In the genomic region with DNA sequence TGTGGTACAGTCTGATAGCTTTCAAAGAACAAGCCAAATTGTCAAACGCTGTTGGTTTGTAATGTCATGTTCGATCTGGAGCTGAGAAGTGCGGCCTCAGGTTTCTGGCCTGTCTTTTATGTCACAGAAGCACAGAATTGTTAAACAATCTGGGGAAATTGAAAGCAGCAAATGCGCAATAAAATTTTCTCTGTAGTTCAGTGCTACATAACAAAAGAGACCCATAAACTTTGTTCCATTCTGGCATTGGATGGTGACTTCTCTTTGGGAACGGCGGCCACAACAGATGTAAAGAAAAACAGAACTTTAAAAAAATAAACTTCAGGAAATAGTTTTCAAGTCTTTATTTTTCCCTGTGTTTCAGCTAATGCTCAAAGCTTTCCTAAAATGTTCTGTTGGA, we compare ENCODE assay signal across 20 cellular contexts.
"Had no signal": no experiment of that assay in that cellular context is flagged by ENCODE, and none has a peak within 500 bp of the region (broad histone marks: within the 10 kb centered on the region; RNA-seq: fewer than 3 reads in every experiment).

No MANE protein-coding gene starts in this region.

- H3K9me3 ChIP-seq: MG63, SJSA1 had no signal

- H3K36me3 ChIP-seq: MG63, SJSA1 had no signal

- H3K27me3 ChIP-seq: MG63, SJSA1 had no signal

- H3K4me3 ChIP-seq: MG63, SJSA1, SK-N-MC had no signal

- H3K27ac ChIP-seq: SJSA1, SK-N-MC had no signal

- DNase-seq: Karpas-422, KG1, MG63, NCI-H1092, NCI-H1105 treated with DMSO at 0.1 percent for 48 hours, NCI-H1417 treated with DMSO at 0.1 percent for 48 hours, NCI-H146, NCI-H1694 treated with DMSO at 0.1 percent for 48 hours, NCI-H1930, NCI-H2081, NCI-H2107, NCI-H2227 treated with DMSO at 0.1 percent for 48 hours, NCI-H524, NCI-H526 treated with DMSO at 0.1 percent for 48 hours, NCI-H748 treated with DMSO at 0.1 percent for 48 hours, Right ventricle myocardium superior, RPMI8226, SIG-M5 had no signal
